Comparison of ENCODE assay signal across 1 cellular context in genomic region chr13:62643007-62643483, GRCh38.
TF ChIP-seq lines count a peak whose summit lies in the region.

No MANE protein-coding gene starts in this region.

TF ChIP-seq in Ishikawa, 13 proteins besides CTCF, POLR2A, EP300 and RAD21 (continued from another document):
- no peak for TF ChIP-seq USF1 (IDR thresholded peaks at IDR 0.05)
